14 cellular contexts compared by ENCODE assay signal in genomic region chr12:7751941-7752922, GRCh38. TPM values are rescaled to one million over a fixed set of nuclear protein-coding genes. Genes with fewer than 3 reads are reported as not detected.
DNase-seq lines count a peak whose midpoint lies in the region; ATAC-seq and TF ChIP-seq lines count a peak whose summit lies in the region.
"Not testable (repeated sequence)": the region's sequence is repeated elsewhere in the genome, so short reads cannot be mapped to it uniquely, and the experiment has no call there.
"Had no signal": no experiment of that assay in that cellular context is flagged by ENCODE, and none has a peak within 500 bp of the region (broad histone marks: within the 10 kb centered on the region; RNA-seq: fewer than 3 reads in every experiment).

No MANE protein-coding gene starts in this region.

- not testable (repeated sequence) for TF ChIP-seq CTCF in neural crest cell (conservative IDR thresholded peaks at IDR 0.05)

- CTCF ChIA-PET in CD8-positive, alpha-beta memory T cell (lab: Charles Lee), result not testable (repeated sequence)
- CTCF ChIA-PET in activated CD8-positive, alpha-beta T cell treated with anti-CD3 and anti-CD28 coated beads, Interleukin-2, amount 10 ng/mL, durations not matched to agents 7 days and 5 days (lab: Charles Lee), result interaction anchor here (1.1 kb wide), 1 partner anchor 791 kb away, joined by 3 read pairs; no protein-coding TSS in a partner anchor

- peak overlapping the region in 3 of 8 donors; percentile 1 to 91 (median 29) for H3K27ac Mint-ChIP-seq in CD8-positive, alpha-beta memory T cell
- not testable (repeated sequence) for H3K27ac Mint-ChIP-seq in activated CD8-positive, alpha-beta T cell treated with anti-CD3 and anti-CD28 coated beads, Interleukin-2, amount 10 ng/mL, durations not matched to agents 7 days and 5 days
- peak overlapping the region in 1 of 2 donors; percentile 63 for H3K27ac Mint-ChIP-seq in effector memory CD8-positive, alpha-beta T cell
- peak overlapping the region; percentile 57 for H3K27ac Mint-ChIP-seq in neural crest cell (ENCODE audit: unreplicated experiment)

- H3K27me3 Mint-ChIP-seq in CD8-positive, alpha-beta memory T cell; activated CD8-positive, alpha-beta T cell treated with anti-CD3 and anti-CD28 coated beads, Interleukin-2, amount 10 ng/mL, durations not matched to agents 7 days and 5 days (ENCODE audit: low read depth); effector memory CD8-positive, alpha-beta T cell; neural crest cell (ENCODE audit: low read depth): not testable (repeated sequence)

- H3K27me3 ChIP-seq in CD8-positive, alpha-beta memory T cell (ENCODE audit: insufficient read depth, low read length, poor library complexity, severe bottlenecking), result not testable (repeated sequence)

- H3K9me3 Mint-ChIP-seq in CD8-positive, alpha-beta memory T cell; activated CD8-positive, alpha-beta T cell treated with anti-CD3 and anti-CD28 coated beads, Interleukin-2, amount 10 ng/mL, durations not matched to agents 7 days and 5 days (ENCODE audit: insufficient read depth); effector memory CD8-positive, alpha-beta T cell; neural crest cell: not testable (repeated sequence)

- H3K4me1 Mint-ChIP-seq in CD8-positive, alpha-beta memory T cell, result peaks cover 5 to 32% (median 13%) of the 10 kb centered on the region in 3 donors
- not testable (repeated sequence) for H3K4me1 Mint-ChIP-seq in activated CD8-positive, alpha-beta T cell treated with anti-CD3 and anti-CD28 coated beads, Interleukin-2, amount 10 ng/mL, durations not matched to agents 7 days and 5 days (ENCODE audit: low read depth); neural crest cell
- H3K4me1 Mint-ChIP-seq in effector memory CD8-positive, alpha-beta T cell (ENCODE audit: low read depth in 2 of 2), result peaks cover 8 to 14% of the 10 kb centered on the region in 2 donors

- ATAC-seq in HG02678 (IDR thresholded peaks at IDR 0.05; ENCODE audit: unreplicated experiment), result peak; percentile 64
- not testable (repeated sequence) for ATAC-seq in activated CD8-positive, alpha-beta T cell treated with anti-CD3 and anti-CD28 coated beads, Interleukin-2, amount 10 ng/mL, durations not matched to agents 7 days and 5 days
- ATAC-seq in effector memory CD8-positive, alpha-beta T cell (replicated peaks), result peak; percentile 51

- H3K36me3 ChIP-seq in CD8-positive, alpha-beta memory T cell (ENCODE audit: insufficient read depth, low read length), result not testable (repeated sequence)

- POLR2A ChIA-PET in CD8-positive, alpha-beta memory T cell (lab: Charles Lee); activated CD8-positive, alpha-beta T cell treated with anti-CD3 and anti-CD28 coated beads, Interleukin-2, amount 10 ng/mL, durations not matched to agents 7 days and 5 days (lab: Charles Lee): not testable (repeated sequence)

- DNase-seq in CD8-positive, alpha-beta memory T cell; effector memory CD8-positive, alpha-beta T cell; neural crest cell (ENCODE audit: low read depth, low spot score): not testable (repeated sequence)
- peak; percentile 86 for DNase-seq in MV-4-11 (lab: John Stamatoyannopoulos, UW)
- DNase-seq in OCI-M1 (lab: John Stamatoyannopoulos, UW), result peak; percentile 26
- peak; percentile 24 for DNase-seq in activated CD8-positive, alpha-beta T cell treated with anti-CD3 and anti-CD28 coated beads, Interleukin-2, amount 10 ng/mL, durations not matched to agents 7 days and 5 days

- not testable (repeated sequence) for H3K36me3 Mint-ChIP-seq in CD8-positive, alpha-beta memory T cell; activated CD8-positive, alpha-beta T cell treated with anti-CD3 and anti-CD28 coated beads, Interleukin-2, amount 10 ng/mL, durations not matched to agents 7 days and 5 days (ENCODE audit: low read depth); effector memory CD8-positive, alpha-beta T cell (ENCODE audit: insufficient read depth); neural crest cell (ENCODE audit: low read depth)

- not testable (repeated sequence) for H3K4me3 ChIP-seq in CD8-positive, alpha-beta memory T cell (ENCODE audit: low read length)

- H3K4me1 ChIP-seq in CD8-positive, alpha-beta memory T cell (ENCODE audit: insufficient read depth, low read length), result not testable (repeated sequence)

- H3K4me3 Mint-ChIP-seq in CD8-positive, alpha-beta memory T cell, result peak overlapping the region in 4 of 7 donors; percentile 1 to 46 (median 18)
- H3K4me3 Mint-ChIP-seq in activated CD8-positive, alpha-beta T cell treated with anti-CD3 and anti-CD28 coated beads, Interleukin-2, amount 10 ng/mL, durations not matched to agents 7 days and 5 days; neural crest cell: not testable (repeated sequence)
- H3K4me3 Mint-ChIP-seq in effector memory CD8-positive, alpha-beta T cell, result peak overlapping the region; percentile 37 to 44

- H3K27ac ChIP-seq in CD8-positive, alpha-beta memory T cell (ENCODE audit: low read depth, low read length), result not testable (repeated sequence)

- not testable (repeated sequence) for H3K9me3 ChIP-seq in CD8-positive, alpha-beta memory T cell (ENCODE audit: low read length)

RNA-seq across cellular contexts. Expression of gene CLEC4C, which starts 5.1 kb away (rescaled TPM):
- total RNA-seq in CD8-positive, alpha-beta memory T cell, result not detected
- polyA plus RNA-seq in CD8-positive, alpha-beta memory T cell, result not detected
- total RNA-seq in activated CD8-positive, alpha-beta T cell treated with anti-CD3 and anti-CD28 coated beads, Interleukin-2, amount 10 ng/mL, durations not matched to agents 7 days and 5 days, result not detected
- not detected in 2 replicates for total RNA-seq in neural crest cell
- total RNA-seq: A673; CD4-positive, alpha-beta memory T cell; MCF 10A; Right ventricle myocardium inferior; SK-MEL-5; T-helper 17 cell had no signal
- polyA plus RNA-seq: CD4-positive, alpha-beta memory T cell had no signal

RNA-seq across cellular contexts. Expression of gene NANOGNB, which starts 12.8 kb away (rescaled TPM):
- total RNA-seq in CD8-positive, alpha-beta memory T cell, result not detected
- polyA plus RNA-seq in CD8-positive, alpha-beta memory T cell, result not detected
- not detected for total RNA-seq in activated CD8-positive, alpha-beta T cell treated with anti-CD3 and anti-CD28 coated beads, Interleukin-2, amount 10 ng/mL, durations not matched to agents 7 days and 5 days
- total RNA-seq in neural crest cell, result not detected in 2 replicates
- total RNA-seq: A673; CD4-positive, alpha-beta memory T cell; MCF 10A; Right ventricle myocardium inferior; SK-MEL-5; T-helper 17 cell had no signal
- polyA plus RNA-seq: CD4-positive, alpha-beta memory T cell; IgD-negative memory B cell had no signal

RNA-seq across cellular contexts. Expression of gene NANOG, which starts 37.0 kb away (rescaled TPM):
- not detected for total RNA-seq in CD8-positive, alpha-beta memory T cell
- polyA plus RNA-seq in CD8-positive, alpha-beta memory T cell, result not detected
- not detected for total RNA-seq in activated CD8-positive, alpha-beta T cell treated with anti-CD3 and anti-CD28 coated beads, Interleukin-2, amount 10 ng/mL, durations not matched to agents 7 days and 5 days
- 0.05 TPM in 1 of 2 replicates, not detected in the other for total RNA-seq in neural crest cell
- total RNA-seq: A673; CD4-positive, alpha-beta memory T cell; MCF 10A; Right ventricle myocardium inferior; SK-MEL-5; T-helper 17 cell had no signal
- polyA plus RNA-seq: CD4-positive, alpha-beta memory T cell; IgD-negative memory B cell had no signal

RNA-seq across cellular contexts. Expression of gene DPPA3, which starts 41.0 kb away (rescaled TPM):
- not detected for total RNA-seq in CD8-positive, alpha-beta memory T cell
- not detected for polyA plus RNA-seq in CD8-positive, alpha-beta memory T cell
- not detected for total RNA-seq in activated CD8-positive, alpha-beta T cell treated with anti-CD3 and anti-CD28 coated beads, Interleukin-2, amount 10 ng/mL, durations not matched to agents 7 days and 5 days
- total RNA-seq in neural crest cell, result not detected in 2 replicates
- total RNA-seq: A673; CD4-positive, alpha-beta memory T cell; MCF 10A; Right ventricle myocardium inferior; SK-MEL-5; T-helper 17 cell had no signal
- polyA plus RNA-seq: CD4-positive, alpha-beta memory T cell; IgD-negative memory B cell had no signal

RNA-seq across cellular contexts. Expression of gene GDF3, which starts 56.7 kb away (rescaled TPM):
- not detected for total RNA-seq in CD8-positive, alpha-beta memory T cell
- polyA plus RNA-seq in CD8-positive, alpha-beta memory T cell, result not detected
- not detected for total RNA-seq in activated CD8-positive, alpha-beta T cell treated with anti-CD3 and anti-CD28 coated beads, Interleukin-2, amount 10 ng/mL, durations not matched to agents 7 days and 5 days
- total RNA-seq in neural crest cell, result not detected in 2 replicates
- total RNA-seq: A673; CD4-positive, alpha-beta memory T cell; MCF 10A; Right ventricle myocardium inferior; SK-MEL-5; T-helper 17 cell had no signal
- polyA plus RNA-seq: CD4-positive, alpha-beta memory T cell; IgD-negative memory B cell had no signal
